In the genomic region with DNA sequence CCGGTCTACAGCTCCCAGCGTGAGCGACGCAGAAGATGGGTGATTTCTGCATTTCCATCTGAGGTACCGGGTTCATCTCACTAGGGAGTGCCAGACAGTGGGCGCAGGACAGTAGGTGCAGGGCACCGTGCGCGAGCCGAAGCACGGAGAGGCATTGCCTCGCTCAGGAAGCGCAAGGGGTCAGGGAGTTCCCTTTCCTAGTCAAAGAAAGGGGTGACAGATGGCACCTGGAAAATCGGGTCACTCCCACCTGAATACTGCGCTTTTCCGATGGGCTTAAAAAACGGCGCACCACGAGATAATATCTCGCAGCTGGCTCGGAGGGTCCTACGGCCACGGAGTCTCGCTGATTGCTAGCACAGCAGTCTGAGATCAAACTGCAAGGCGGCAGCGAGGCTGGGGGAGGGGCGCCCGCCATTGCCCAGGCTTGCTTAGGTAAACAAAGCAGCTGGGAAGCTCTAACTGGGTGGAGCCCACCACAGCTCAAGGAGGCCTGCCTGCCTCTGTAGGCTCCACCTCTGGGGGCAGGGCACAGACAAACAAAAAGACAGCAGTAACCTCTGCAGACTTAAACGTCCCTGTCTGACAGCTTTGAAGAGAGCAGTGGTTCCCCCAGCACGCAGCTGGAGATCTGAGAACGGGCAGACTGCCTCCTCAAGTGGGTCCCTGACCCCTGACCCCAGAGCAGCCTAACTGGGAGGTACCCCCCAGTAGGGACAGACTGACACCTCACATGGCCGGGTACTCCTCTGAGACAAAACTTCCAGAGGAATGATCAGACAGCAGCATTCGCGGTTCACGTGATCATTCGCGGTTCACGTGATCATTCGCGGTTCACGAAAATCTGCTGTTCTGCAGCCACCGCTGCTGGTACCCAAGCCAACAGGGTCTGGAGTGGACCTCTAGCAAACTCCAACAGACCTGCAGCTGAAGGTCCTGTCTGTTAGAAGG, we compare ENCODE assay signal across 9 cellular contexts. TPM values are rescaled to one million over a fixed set of nuclear protein-coding genes. Genes with fewer than 3 reads are reported as not detected.
A peak's percentile ranks its signal among the peaks of the same experiment; 100 is the strongest.
DNase-seq lines count a peak whose midpoint lies in the region; ATAC-seq, FAIRE-seq and TF ChIP-seq lines count a peak whose summit lies in the region.
"Not testable (repeated sequence)": the region's sequence is repeated elsewhere in the genome, so short reads cannot be mapped to it uniquely, and the experiment has no call there.
"Had no signal": no experiment of that assay in that cellular context is flagged by ENCODE, and none has a peak within 500 bp of the region (broad histone marks: within the 10 kb centered on the region; RNA-seq: fewer than 3 reads in every experiment).

No MANE protein-coding gene starts in this region.

- not testable (repeated sequence) for FAIRE-seq in endothelial cell of umbilical vein (lab: Jason Lieb, UNC); HepG2 (lab: Jason Lieb, UNC)

- CTCF ChIA-PET in Calu3 (lab: Charles Lee), result interaction anchor here (0.7 to 1.6 kb wide), 3 partner anchors 17 to 528 kb away, joined by 4 to 5 read pairs (median 5); no protein-coding TSS in a partner anchor
- CTCF ChIA-PET in activated CD4-positive, alpha-beta T cell treated with anti-CD3 and anti-CD28 coated beads for 36 hours (lab: Charles Lee); endothelial cell of umbilical vein (lab: Charles Lee); HepG2 (lab: Yijun Ruan, JAX; ENCODE audit: low intra/inter-chr PET ratio, low total read pairs): not testable (repeated sequence)

- H3K9me3 ChIP-seq in endothelial cell of umbilical vein (replicated peaks; ENCODE audit: control insufficient read depth, insufficient read depth, low read length); HepG2 (ENCODE audit: low read length); psoas muscle; thoracic aorta: not testable (repeated sequence)

- H3K36me3 ChIP-seq in endothelial cell of umbilical vein (ENCODE audit: control insufficient read depth in 2 of 2, extremely low read depth in 1 of 2, insufficient read depth in 2 of 2, low read length in 2 of 2); HepG2 (replicated peaks in 1 of 2; ENCODE audit: control insufficient read depth in 1 of 2, insufficient read depth in 2 of 2, low read length in 2 of 2); psoas muscle (ENCODE audit: insufficient read depth in 1 of 2, low read depth in 1 of 2); thoracic aorta: not testable (repeated sequence)

- not testable (repeated sequence) for H3K36me3 Mint-ChIP-seq in Calu3 (ENCODE audit: insufficient read depth, unreplicated experiment); activated CD4-positive, alpha-beta T cell treated with anti-CD3 and anti-CD28 coated beads for 36 hours (ENCODE audit: low read depth); activated naive CD8-positive, alpha-beta T cell

- dilution Hi-C loops in endothelial cell of umbilical vein (cut with MboI; ENCODE audit: extremely low pct_ligation_motif_present, low sequenced_read_pairs), result not testable (repeated sequence)

- not testable (repeated sequence) for H3K9ac ChIP-seq in endothelial cell of umbilical vein (replicated peaks; ENCODE audit: extremely low read depth, insufficient read depth, low read length); HepG2 (ENCODE audit: insufficient read depth, low read depth, low read length)

- not testable (repeated sequence) for H3K27ac ChIP-seq in endothelial cell of umbilical vein (ENCODE audit: insufficient read depth, low read depth, low read length); HepG2 (ENCODE audit: extremely low read length, insufficient read depth, low read length); psoas muscle; thoracic aorta

- H3K79me2 ChIP-seq in endothelial cell of umbilical vein (ENCODE audit: control insufficient read depth, insufficient read depth, low read length); HepG2 (ENCODE audit: insufficient read depth, low read length): not testable (repeated sequence)

- POLR2A ChIA-PET in activated CD4-positive, alpha-beta T cell treated with anti-CD3 and anti-CD28 coated beads for 36 hours (lab: Charles Lee); endothelial cell of umbilical vein (lab: Charles Lee): not testable (repeated sequence)
- POLR2A ChIA-PET in HepG2 (lab: Yijun Ruan, JAX), result interaction anchor here (0.7 kb wide), 1 partner anchor 78 kb away, joined by 3 read pairs; no protein-coding TSS in a partner anchor

- not testable (repeated sequence) for H4K20me1 ChIP-seq in endothelial cell of umbilical vein (replicated peaks; ENCODE audit: control insufficient read depth, extremely low read depth, insufficient read depth, low read length); HepG2 (ENCODE audit: insufficient read depth, low read length)

- H2AFZ ChIP-seq in endothelial cell of umbilical vein (ENCODE audit: low read depth, low read length) (peak overlapping the region; percentile 33), HepG2 (ENCODE audit: low read length) (peak overlapping the region; percentile 15)

- TF ChIP-seq POLR2A in endothelial cell of umbilical vein (IDR thresholded peaks at IDR 0.05; ENCODE audit: low read depth, low read length); HepG2 (IDR thresholded peaks at IDR 0.05; ENCODE audit: insufficient read depth in 1 of 2, low read depth in 2 of 2, low read length in 2 of 2): not testable (repeated sequence)

- intact Hi-C loops in Calu3 (cut with micrococcal nuclease; ENCODE audit: unreplicated experiment); activated CD4-positive, alpha-beta T cell treated with anti-CD3 and anti-CD28 coated beads for 36 hours (cut with DNase I, micrococcal nuclease); endothelial cell of umbilical vein (cut with micrococcal nuclease); HepG2 (cut with micrococcal nuclease; ENCODE audit: unreplicated experiment); psoas muscle (cut with DNase I): not testable (repeated sequence)

- H3K27me3 Mint-ChIP-seq in Calu3 (ENCODE audit: unreplicated experiment); activated CD4-positive, alpha-beta T cell treated with anti-CD3 and anti-CD28 coated beads for 36 hours; activated naive CD8-positive, alpha-beta T cell: not testable (repeated sequence)

- H3K4me3 Mint-ChIP-seq in Calu3 (ENCODE audit: low read depth, unreplicated experiment), result peak overlapping the region; percentile 78
- peak overlapping the region; percentile 57 for H3K4me3 Mint-ChIP-seq in activated CD4-positive, alpha-beta T cell treated with anti-CD3 and anti-CD28 coated beads for 36 hours
- H3K4me3 Mint-ChIP-seq in activated naive CD8-positive, alpha-beta T cell, result peak overlapping the region; percentile 85

- not testable (repeated sequence) for BruUV-seq in Calu3 (replicated peaks; lab: Mats Ljungman, UMichigan); endothelial cell of umbilical vein (replicated peaks; lab: Mats Ljungman, UMichigan); HepG2 (replicated peaks; lab: Mats Ljungman, UMichigan)

- in situ Hi-C loops in HepG2 (cut with HindIII; ENCODE audit: extremely low pct_ligation_motif_present, low pct_unique_long_range_greater_than_20kb), result not testable (repeated sequence)

- H3K4me1 Mint-ChIP-seq in Calu3 (ENCODE audit: low read depth, unreplicated experiment); activated CD4-positive, alpha-beta T cell treated with anti-CD3 and anti-CD28 coated beads for 36 hours; activated naive CD8-positive, alpha-beta T cell (ENCODE audit: low read depth): not testable (repeated sequence)

- not testable (repeated sequence) for H3K27me3 ChIP-seq in endothelial cell of umbilical vein (ENCODE audit: control insufficient read depth in 2 of 2, insufficient read depth in 2 of 2, low read length in 2 of 2); HepG2 (ENCODE audit: control insufficient read depth in 1 of 2, insufficient read depth in 2 of 2, low read length in 2 of 2); psoas muscle (ENCODE audit: insufficient read depth in 3 of 3, low read length in 2 of 3); thoracic aorta (replicated peaks; ENCODE audit: insufficient read depth)

- H3K4me3 ChIP-seq in endothelial cell of umbilical vein (replicated peaks in 1 of 3; ENCODE audit: insufficient read depth in 1 of 3, low read depth in 1 of 3, low read length in 3 of 3), result peak overlapping the region in 1 of 3 experiments; percentile 32
- H3K4me3 ChIP-seq in HepG2 (replicated peaks in 1 of 3; ENCODE audit: insufficient read depth in 1 of 3, low read depth in 2 of 3, low read length in 3 of 3), result peak overlapping the region in 2 of 3 experiments; percentile 45 to 53; a peak in 4 of 6 replicates
- H3K4me3 ChIP-seq in psoas muscle, result peak overlapping the region; percentile 35
- H3K4me3 ChIP-seq in thoracic aorta, result peak overlapping the region; percentile 21

- H3K4me2 ChIP-seq in endothelial cell of umbilical vein (ENCODE audit: insufficient read depth, low read length), result not testable (repeated sequence)
- peak overlapping the region; percentile 66 for H3K4me2 ChIP-seq in HepG2 (ENCODE audit: low read depth, low read length)

- not testable (repeated sequence) for TF ChIP-seq EP300 in HepG2 (IDR thresholded peaks at IDR 0.05; ENCODE audit: low read depth in 2 of 2, low read length in 2 of 2); HepG2 (CRISPR knock-in tag; IDR thresholded peaks at IDR 0.05; ENCODE audit: borderline replicate concordance)

- TF ChIP-seq CTCF in Calu3 (IDR thresholded peaks at IDR 0.05; ENCODE audit: unreplicated experiment); endothelial cell of umbilical vein (IDR thresholded peaks at IDR 0.05; ENCODE audit: extremely low read depth in 1 of 2, insufficient read depth in 1 of 2, low read depth in 1 of 2, low read length in 2 of 2); HepG2 (CRISPR knock-in tag; IDR thresholded peaks at IDR 0.05); psoas muscle (IDR thresholded peaks at IDR 0.05); thoracic aorta (IDR thresholded peaks at IDR 0.05): not testable (repeated sequence)

- WGBS in HepG2 (ENCODE audit: low lambda C conversion rate), result 1% methylated on average over 27 of the region's 42 CpGs
- 10 to 62% (median 47%) methylated on average over 34 to 42 of the region's 42 CpGs for WGBS in psoas muscle, 3 donors

- H3K4me1 ChIP-seq in endothelial cell of umbilical vein (ENCODE audit: control insufficient read depth, extremely low read depth, insufficient read depth, low read length); HepG2 (ENCODE audit: insufficient read depth, low read length); psoas muscle; thoracic aorta (ENCODE audit: control insufficient read depth in 1 of 2, low read depth in 2 of 2): not testable (repeated sequence)

- H3K27ac Mint-ChIP-seq in Calu3 (ENCODE audit: unreplicated experiment), result peak overlapping the region; percentile 16
- not testable (repeated sequence) for H3K27ac Mint-ChIP-seq in activated CD4-positive, alpha-beta T cell treated with anti-CD3 and anti-CD28 coated beads for 36 hours
- peak overlapping the region; percentile 70 for H3K27ac Mint-ChIP-seq in activated naive CD8-positive, alpha-beta T cell

- ATAC-seq in activated CD4-positive, alpha-beta T cell treated with anti-CD3 and anti-CD28 coated beads for 36 hours; psoas muscle; thoracic aorta (ENCODE audit: insufficient number of reproducible peaks, low FRiP score, low read depth): not testable (repeated sequence)
- ATAC-seq in HepG2, result peak; percentile 42; the same call in 1 of the 3 replicates

- TF ChIP-seq RAD21 in HepG2 (CRISPR knock-in tag; IDR thresholded peaks at IDR 0.05), result not testable (repeated sequence)

- not testable (repeated sequence) for H3K9me1 ChIP-seq in endothelial cell of umbilical vein (replicated peaks; ENCODE audit: control insufficient read depth, extremely low read depth, insufficient read depth, low read length)

- not testable (repeated sequence) for H3K9me3 Mint-ChIP-seq in Calu3 (ENCODE audit: low read depth, unreplicated experiment); activated CD4-positive, alpha-beta T cell treated with anti-CD3 and anti-CD28 coated beads for 36 hours (ENCODE audit: low read depth); activated naive CD8-positive, alpha-beta T cell (ENCODE audit: low read depth)

- DNase-seq in Calu3; endothelial cell of umbilical vein (ENCODE audit: low read depth, low spot score); HepG2 (ENCODE audit: low spot score); psoas muscle; thoracic aorta (ENCODE audit: low spot score): not testable (repeated sequence)
- DNase-seq in NCI-H345 (lab: John Stamatoyannopoulos, UW), result peak; percentile 62
- peak; percentile 30 for DNase-seq in activated CD4-positive, alpha-beta T cell treated with anti-CD3 and anti-CD28 coated beads for 36 hours

RNA-seq across cellular contexts. Expression of gene SPINK7, which starts 8.1 kb away (rescaled TPM):
- not detected in 2 replicates for total RNA-seq in Calu3 (2022)
- not detected for total RNA-seq in activated CD4-positive, alpha-beta T cell treated with anti-CD3 and anti-CD28 coated beads for 36 hours
- not detected in 2 replicates for total RNA-seq in endothelial cell of umbilical vein
- not detected in 2 replicates for polyA plus RNA-seq in endothelial cell of umbilical vein
- not detected in 2 replicates for polyA plus RNA-seq in endothelial cell of umbilical vein (2011; cell fraction: cytosol; rRNA removed)
- polyA plus RNA-seq in endothelial cell of umbilical vein (2011; cell fraction: nucleus; rRNA removed), result not detected in 2 replicates
- not detected in 2 replicates for polyA plus RNA-seq in endothelial cell of umbilical vein (2012)
- polyA minus RNA-seq in endothelial cell of umbilical vein, result not detected in 2 replicates
- not detected for polyA minus RNA-seq in endothelial cell of umbilical vein (2011; cell fraction: cytosol; rRNA and poly(A)+ RNA removed)
- polyA minus RNA-seq in endothelial cell of umbilical vein (2011; cell fraction: nucleus; rRNA and poly(A)+ RNA removed), result not detected in 2 replicates
- total RNA-seq in HepG2 (2016; rRNA removed; fragmentation: Illumina TruSeq; extraction: Trizol), result not detected in 2 replicates
- not detected in 2 replicates for total RNA-seq in HepG2 (2016; cell fraction: cytosol; rRNA removed; fragmentation: Illumina TruSeq; extraction: Trizol; ENCODE audit: low read depth)
- total RNA-seq in HepG2 (2016; cell fraction: insoluble cytoplasmic fraction; rRNA removed; fragmentation: Illumina TruSeq; extraction: Trizol), result not detected in 2 replicates
- not detected in 2 replicates for total RNA-seq in HepG2 (2016; cell fraction: membrane; rRNA removed; fragmentation: Illumina TruSeq; extraction: Trizol)
- not detected in 2 replicates for total RNA-seq in HepG2 (2016; cell fraction: nucleus; rRNA removed; fragmentation: Illumina TruSeq; extraction: Trizol)
- polyA plus RNA-seq in HepG2 (2011; rRNA removed), result 0.15 TPM in 1 of 2 replicates, not detected in the other
- polyA plus RNA-seq in HepG2 (2011; cell fraction: cytosol; rRNA removed), result not detected in 2 replicates
- polyA plus RNA-seq in HepG2 (2011; cell fraction: nucleus; rRNA removed), result not detected in 2 replicates
- polyA plus RNA-seq in HepG2 (2012), result not detected in 2 replicates
- not detected in 2 replicates for polyA plus RNA-seq in HepG2 (2016; cell fraction: cytosol; fragmentation: Illumina TruSeq; extraction: Trizol; ENCODE audit: low read depth)
- not detected in 2 replicates for polyA plus RNA-seq in HepG2 (2016; cell fraction: insoluble cytoplasmic fraction; fragmentation: Illumina TruSeq; extraction: Trizol; ENCODE audit: low read depth)
- polyA plus RNA-seq in HepG2 (2016; cell fraction: membrane; fragmentation: Illumina TruSeq; extraction: Trizol; ENCODE audit: low read depth), result not detected in 2 replicates
- not detected in 2 replicates for polyA plus RNA-seq in HepG2 (2016; cell fraction: nucleus; fragmentation: Illumina TruSeq; extraction: Trizol; ENCODE audit: insufficient read depth, low read depth)
- not detected in 2 replicates for polyA minus RNA-seq in HepG2 (2011; rRNA and poly(A)+ RNA removed; ENCODE audit: low replicate concordance)
- polyA minus RNA-seq in HepG2 (2011; cell fraction: cytosol; rRNA and poly(A)+ RNA removed), result not detected in 2 replicates
- not detected in 2 replicates for polyA minus RNA-seq in HepG2 (2011; cell fraction: nucleus; rRNA and poly(A)+ RNA removed)
- not detected for total RNA-seq in psoas muscle
- polyA plus RNA-seq in psoas muscle, result not detected
- total RNA-seq in thoracic aorta, result not detected
- total RNA-seq: PC-9 had no signal

RNA-seq across cellular contexts. Expression of gene SPINK9, which starts 15.1 kb away (rescaled TPM):
- total RNA-seq in Calu3 (2022), result not detected in 2 replicates
- not detected for total RNA-seq in activated CD4-positive, alpha-beta T cell treated with anti-CD3 and anti-CD28 coated beads for 36 hours
- not detected in 2 replicates for total RNA-seq in endothelial cell of umbilical vein
- not detected in 2 replicates for polyA plus RNA-seq in endothelial cell of umbilical vein
- polyA plus RNA-seq in endothelial cell of umbilical vein (2011; cell fraction: cytosol; rRNA removed), result not detected in 2 replicates
- polyA plus RNA-seq in endothelial cell of umbilical vein (2011; cell fraction: nucleus; rRNA removed), result not detected in 2 replicates
- polyA plus RNA-seq in endothelial cell of umbilical vein (2012), result not detected in 2 replicates
- polyA minus RNA-seq in endothelial cell of umbilical vein, result not detected in 2 replicates
- polyA minus RNA-seq in endothelial cell of umbilical vein (2011; cell fraction: cytosol; rRNA and poly(A)+ RNA removed), result not detected
- not detected in 2 replicates for polyA minus RNA-seq in endothelial cell of umbilical vein (2011; cell fraction: nucleus; rRNA and poly(A)+ RNA removed)
- not detected in 2 replicates for total RNA-seq in HepG2 (2016; rRNA removed; fragmentation: Illumina TruSeq; extraction: Trizol)
- not detected in 2 replicates for total RNA-seq in HepG2 (2016; cell fraction: cytosol; rRNA removed; fragmentation: Illumina TruSeq; extraction: Trizol; ENCODE audit: low read depth)
- total RNA-seq in HepG2 (2016; cell fraction: insoluble cytoplasmic fraction; rRNA removed; fragmentation: Illumina TruSeq; extraction: Trizol), result not detected in 2 replicates
- total RNA-seq in HepG2 (2016; cell fraction: membrane; rRNA removed; fragmentation: Illumina TruSeq; extraction: Trizol), result not detected in 2 replicates
- not detected in 2 replicates for total RNA-seq in HepG2 (2016; cell fraction: nucleus; rRNA removed; fragmentation: Illumina TruSeq; extraction: Trizol)
- not detected in 2 replicates for polyA plus RNA-seq in HepG2 (2011; rRNA removed)
- polyA plus RNA-seq in HepG2 (2011; cell fraction: cytosol; rRNA removed), result not detected in 2 replicates
- not detected in 2 replicates for polyA plus RNA-seq in HepG2 (2011; cell fraction: nucleus; rRNA removed)
- not detected in 2 replicates for polyA plus RNA-seq in HepG2 (2012)
- polyA plus RNA-seq in HepG2 (2016; cell fraction: cytosol; fragmentation: Illumina TruSeq; extraction: Trizol; ENCODE audit: low read depth), result not detected in 2 replicates
- polyA plus RNA-seq in HepG2 (2016; cell fraction: insoluble cytoplasmic fraction; fragmentation: Illumina TruSeq; extraction: Trizol; ENCODE audit: low read depth), result not detected in 2 replicates
- polyA plus RNA-seq in HepG2 (2016; cell fraction: membrane; fragmentation: Illumina TruSeq; extraction: Trizol; ENCODE audit: low read depth), result not detected in 2 replicates
- not detected in 2 replicates for polyA plus RNA-seq in HepG2 (2016; cell fraction: nucleus; fragmentation: Illumina TruSeq; extraction: Trizol; ENCODE audit: insufficient read depth, low read depth)
- polyA minus RNA-seq in HepG2 (2011; rRNA and poly(A)+ RNA removed; ENCODE audit: low replicate concordance), result not detected in 2 replicates
- polyA minus RNA-seq in HepG2 (2011; cell fraction: cytosol; rRNA and poly(A)+ RNA removed), result not detected in 2 replicates
- not detected in 2 replicates for polyA minus RNA-seq in HepG2 (2011; cell fraction: nucleus; rRNA and poly(A)+ RNA removed)
- not detected for total RNA-seq in psoas muscle
- polyA plus RNA-seq in psoas muscle, result not detected
- not detected for total RNA-seq in thoracic aorta
- total RNA-seq: PC-9 had no signal

RNA-seq across cellular contexts. Expression of gene SPINK13, which starts 51.7 kb away (rescaled TPM):
- not detected in 2 replicates for total RNA-seq in Calu3 (2022)
- not detected for total RNA-seq in activated CD4-positive, alpha-beta T cell treated with anti-CD3 and anti-CD28 coated beads for 36 hours
- not detected in 2 replicates for total RNA-seq in endothelial cell of umbilical vein
- polyA plus RNA-seq in endothelial cell of umbilical vein, result not detected in 2 replicates
- not detected in 2 replicates for polyA plus RNA-seq in endothelial cell of umbilical vein (2011; cell fraction: cytosol; rRNA removed)
- polyA plus RNA-seq in endothelial cell of umbilical vein (2011; cell fraction: nucleus; rRNA removed), result not detected in 2 replicates
- not detected in 2 replicates for polyA plus RNA-seq in endothelial cell of umbilical vein (2012)
- polyA minus RNA-seq in endothelial cell of umbilical vein, result not detected in 2 replicates
- 1.9 TPM for polyA minus RNA-seq in endothelial cell of umbilical vein (2011; cell fraction: cytosol; rRNA and poly(A)+ RNA removed)
- polyA minus RNA-seq in endothelial cell of umbilical vein (2011; cell fraction: nucleus; rRNA and poly(A)+ RNA removed), result not detected in 2 replicates
- not detected in 2 replicates for total RNA-seq in HepG2 (2016; rRNA removed; fragmentation: Illumina TruSeq; extraction: Trizol)
- total RNA-seq in HepG2 (2016; cell fraction: cytosol; rRNA removed; fragmentation: Illumina TruSeq; extraction: Trizol; ENCODE audit: low read depth), result not detected in 2 replicates
- total RNA-seq in HepG2 (2016; cell fraction: insoluble cytoplasmic fraction; rRNA removed; fragmentation: Illumina TruSeq; extraction: Trizol), result not detected in 2 replicates
- total RNA-seq in HepG2 (2016; cell fraction: membrane; rRNA removed; fragmentation: Illumina TruSeq; extraction: Trizol), result not detected in 2 replicates
- not detected in 2 replicates for total RNA-seq in HepG2 (2016; cell fraction: nucleus; rRNA removed; fragmentation: Illumina TruSeq; extraction: Trizol)
- polyA plus RNA-seq in HepG2 (2011; rRNA removed), result not detected in 2 replicates
- not detected in 2 replicates for polyA plus RNA-seq in HepG2 (2011; cell fraction: cytosol; rRNA removed)
- not detected in 2 replicates for polyA plus RNA-seq in HepG2 (2011; cell fraction: nucleus; rRNA removed)
- polyA plus RNA-seq in HepG2 (2012), result not detected in 2 replicates
- not detected in 2 replicates for polyA plus RNA-seq in HepG2 (2016; cell fraction: cytosol; fragmentation: Illumina TruSeq; extraction: Trizol; ENCODE audit: low read depth)
- not detected in 2 replicates for polyA plus RNA-seq in HepG2 (2016; cell fraction: insoluble cytoplasmic fraction; fragmentation: Illumina TruSeq; extraction: Trizol; ENCODE audit: low read depth)
- not detected in 2 replicates for polyA plus RNA-seq in HepG2 (2016; cell fraction: membrane; fragmentation: Illumina TruSeq; extraction: Trizol; ENCODE audit: low read depth)
- polyA plus RNA-seq in HepG2 (2016; cell fraction: nucleus; fragmentation: Illumina TruSeq; extraction: Trizol; ENCODE audit: insufficient read depth, low read depth), result not detected in 2 replicates
- 5.4 TPM in 1 of 2 replicates, not detected in the other for polyA minus RNA-seq in HepG2 (2011; rRNA and poly(A)+ RNA removed; ENCODE audit: low replicate concordance)
- not detected in 2 replicates for polyA minus RNA-seq in HepG2 (2011; cell fraction: cytosol; rRNA and poly(A)+ RNA removed)
- polyA minus RNA-seq in HepG2 (2011; cell fraction: nucleus; rRNA and poly(A)+ RNA removed), result not detected in 2 replicates
- not detected for total RNA-seq in psoas muscle
- under 1 TPM in 1 of 3 donors, not detected in 2; 0.25 TPM for polyA plus RNA-seq in psoas muscle
- total RNA-seq in thoracic aorta, result not detected
- total RNA-seq: PC-9 had no signal
